Comparison of ENCODE assay signal across 8 cellular contexts in the genomic region with DNA sequence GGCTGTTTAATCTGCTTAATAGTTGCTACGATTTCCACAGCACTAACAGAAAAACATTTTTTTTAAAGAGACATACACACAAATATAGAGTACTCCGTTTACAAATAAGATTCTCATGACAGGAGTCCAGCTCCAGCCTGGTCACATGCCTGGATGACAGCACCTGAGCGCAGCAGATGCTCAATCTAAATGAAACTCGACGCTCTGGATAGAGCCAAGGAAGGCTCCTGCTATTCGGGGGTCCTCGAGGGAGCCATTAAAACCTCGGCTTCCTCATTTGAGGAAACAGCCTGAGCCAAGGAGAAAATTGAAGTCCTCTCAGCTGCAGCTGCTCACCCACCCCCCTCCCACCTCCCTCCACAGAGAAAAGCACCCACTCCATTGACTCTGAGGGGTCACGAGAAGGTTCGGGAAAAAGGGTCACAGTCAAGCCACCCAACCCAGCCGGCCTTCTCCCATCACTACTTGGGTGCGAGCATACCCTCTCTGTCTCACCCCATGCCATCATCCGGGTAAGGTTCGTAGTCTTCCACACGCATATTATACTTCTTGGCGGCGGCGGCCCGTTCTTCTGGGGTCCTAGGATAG. TPM values are rescaled to one million over a fixed set of nuclear protein-coding genes. Genes with fewer than 3 reads are reported as not detected.
DNase-seq lines count a peak whose midpoint lies in the region; ATAC-seq, FAIRE-seq and TF ChIP-seq lines count a peak whose summit lies in the region.

No MANE protein-coding gene starts in this region.

- H3K79me2 ChIP-seq in hepatocyte, result peaks cover 32% of the 10 kb centered on the region

- peak overlapping the region; percentile 90 for H3K4me3 Mint-ChIP-seq in CD4-positive, alpha-beta T cell
- H3K4me3 Mint-ChIP-seq in activated T-cell treated with anti-CD3 and anti-CD28 coated beads, Interleukin-2, amount 50 U/mL, for 72 hours, result peak overlapping the region; percentile 87 to 98

- H3K4me3 ChIP-seq in hepatocyte (peak overlapping the region; percentile 54), small intestine (ENCODE audit: low read depth in 1 of 2, low read length in 2 of 2) (peak overlapping the region; percentile 68 to 73)

- POLR2A ChIA-PET in CD4-positive, alpha-beta T cell (lab: Charles Lee), result interaction anchor here (0.6 to 2.1 kb wide), 6 partner anchors 10 to 796 kb away, joined by 3 to 7 read pairs (median 5); no protein-coding TSS in a partner anchor

- intact Hi-C loops in CD4-positive, alpha-beta T cell (cut with DNase I, micrococcal nuclease), result loop anchor here in 1 of 2 experiments (2.0 kb wide), 1 partner anchor 242 kb away; a partner anchor contains a TSS

- H3K4me1 ChIP-seq in hepatocyte (ENCODE audit: insufficient read depth) (peaks cover 8% of the 10 kb centered on the region), small intestine (ENCODE audit: control insufficient read depth in 2 of 2, insufficient read depth in 1 of 2, low read depth in 1 of 2, low read length in 1 of 2) (peaks cover 0 to 2% of the 10 kb centered on the region in 2 donors)

- H4K20me1 ChIP-seq in hepatocyte (ENCODE audit: insufficient read depth, poor library complexity, severe bottlenecking), result peaks cover 4% of the 10 kb centered on the region

- H3K36me3 ChIP-seq in hepatocyte (replicated peaks; ENCODE audit: insufficient read depth, low read depth) (no peaks in the 10 kb centered on the region), small intestine (ENCODE audit: control insufficient read depth in 2 of 2, insufficient read depth in 2 of 2, low read length in 2 of 2) (peaks cover 2 to 11% of the 10 kb centered on the region in 2 donors)

- DNase-seq in CD4-positive, alpha-beta T cell, result no peak
- DNase-seq in activated T-cell treated with anti-CD3 and anti-CD28 coated beads, Interleukin-2, amount 50 U/mL, for 72 hours, result no peak
- DNase-seq in hepatocyte (ENCODE audit: low spot score) (no peak), small intestine (no peak), SHP77 treated with DMSO at 0.1 percent for 48 hours (lab: John Stamatoyannopoulos, UW) (no peak), SW 1271 (lab: John Stamatoyannopoulos, UW) (no peak), ureter (ENCODE audit: low spot score) (no peak)

- H3K27ac Mint-ChIP-seq in CD4-positive, alpha-beta T cell, result peak overlapping the region; percentile 86
- peak overlapping the region; percentile 95 for H3K27ac Mint-ChIP-seq in activated T-cell treated with anti-CD3 and anti-CD28 coated beads, Interleukin-2, amount 50 U/mL, for 72 hours

- peaks cover 41% of the 10 kb centered on the region for H3K4me1 Mint-ChIP-seq in CD4-positive, alpha-beta T cell (ENCODE audit: low read depth)
- H3K4me1 Mint-ChIP-seq in activated T-cell treated with anti-CD3 and anti-CD28 coated beads, Interleukin-2, amount 50 U/mL, for 72 hours (ENCODE audit: low read depth), result peaks cover 48% of the 10 kb centered on the region

- CTCF ChIA-PET in CD4-positive, alpha-beta T cell (lab: Charles Lee), result interaction anchor here (0.8 to 3.5 kb wide), 3 partner anchors 10 to 324 kb away, joined by 4 to 21 read pairs (median 9); no protein-coding TSS in a partner anchor

- no peaks in the 10 kb centered on the region for H3K27me3 Mint-ChIP-seq in CD4-positive, alpha-beta T cell
- H3K27me3 Mint-ChIP-seq in activated T-cell treated with anti-CD3 and anti-CD28 coated beads, Interleukin-2, amount 50 U/mL, for 72 hours (ENCODE audit: low read depth), result no peaks in the 10 kb centered on the region

- peaks cover 52% of the 10 kb centered on the region for H3K36me3 Mint-ChIP-seq in CD4-positive, alpha-beta T cell (ENCODE audit: low read depth)
- H3K36me3 Mint-ChIP-seq in activated T-cell treated with anti-CD3 and anti-CD28 coated beads, Interleukin-2, amount 50 U/mL, for 72 hours (ENCODE audit: insufficient read depth in 2 of 2), result peaks cover 13 to 18% of the 10 kb centered on the region in 2 donors

- H3K4me2 ChIP-seq in hepatocyte, result peak overlapping the region; percentile 95

- H2AFZ ChIP-seq in hepatocyte, result peak overlapping the region; percentile 86

- no peaks in the 10 kb centered on the region for H3K9me3 ChIP-seq in CD4-positive, alpha-beta T cell (ENCODE audit: control insufficient read depth, low read length)
- H3K9me3 ChIP-seq in hepatocyte (ENCODE audit: low read depth) (no peaks in the 10 kb centered on the region), small intestine (ENCODE audit: control insufficient read depth, low read depth) (no peaks in the 10 kb centered on the region)

- peak; percentile 12 for ATAC-seq in CD4-positive, alpha-beta T cell (ENCODE audit: poor library complexity)
- peak; percentile 23 for ATAC-seq in HG02885 (IDR thresholded peaks at IDR 0.05; ENCODE audit: poor library complexity, unreplicated experiment)
- ATAC-seq in activated T-cell treated with anti-CD3 and anti-CD28 coated beads, Interleukin-2, amount 50 U/mL, for 72 hours (replicated peaks in 1 of 2), result peak; percentile 3 to 4

- TF ChIP-seq CTCF in CD4-positive, alpha-beta T cell (IDR thresholded peaks at IDR 0.05), result no peak
- TF ChIP-seq CTCF in hepatocyte (IDR thresholded peaks at IDR 0.05; ENCODE audit: poor library complexity), result no peak

- H3K9me2 ChIP-seq in hepatocyte (replicated peaks; ENCODE audit: insufficient read depth), result no peaks in the 10 kb centered on the region

- WGBS in hepatocyte (ENCODE audit: low lambda C conversion rate, missing lambda C conversion rate), result 12% methylated on average over 19 of the region's 19 CpGs
- 1% methylated on average over 19 of the region's 19 CpGs for WGBS in small intestine, 3 donors

- no peak for FAIRE-seq in small intestine (lab: Jason Lieb, UNC)

- H3K27ac ChIP-seq in CD4-positive, alpha-beta T cell (ENCODE audit: low read depth, low read length), result peak overlapping the region; percentile 80
- H3K27ac ChIP-seq in hepatocyte, result peak overlapping the region; percentile 57
- H3K27ac ChIP-seq in small intestine (ENCODE audit: low read depth in 1 of 2, low read length in 1 of 2), result peak overlapping the region; percentile 27 to 76

- no peaks in the 10 kb centered on the region for H3K27me3 ChIP-seq in CD4-positive, alpha-beta T cell (ENCODE audit: control insufficient read depth, insufficient read depth, low read length)
- H3K27me3 ChIP-seq in hepatocyte (no peaks in the 10 kb centered on the region), small intestine (ENCODE audit: control insufficient read depth in 2 of 2, insufficient read depth in 2 of 2, low read length in 2 of 2) (no peaks in the 10 kb centered on the region)

- no peaks in the 10 kb centered on the region for H3K9me3 Mint-ChIP-seq in CD4-positive, alpha-beta T cell
- no peaks in the 10 kb centered on the region for H3K9me3 Mint-ChIP-seq in activated T-cell treated with anti-CD3 and anti-CD28 coated beads, Interleukin-2, amount 50 U/mL, for 72 hours

RNA-seq across cellular contexts. Expression of a gene that starts 0.7 kb away (rescaled TPM):
- total RNA-seq in CD4-positive, alpha-beta T cell, result 100 to 1,000 TPM; 155 to 173 TPM
- 100 to 1,000 TPM; 327 to 390 TPM for total RNA-seq in activated T-cell treated with anti-CD3 and anti-CD28 coated beads, Interleukin-2, amount 50 U/mL, for 72 hours
- 124 and 146 TPM in 2 replicates for total RNA-seq in hepatocyte
- polyA plus RNA-seq in hepatocyte, result 350 and 355 TPM in 2 replicates
- polyA plus RNA-seq in small intestine, result 100 to 1,000 TPM; 386 to 484 (median 425) TPM
- total RNA-seq in ureter, result 152 TPM

RNA-seq across cellular contexts. Expression of a gene that starts 6.8 kb away (rescaled TPM):
- total RNA-seq in CD4-positive, alpha-beta T cell, result 10 to 100 TPM; 29.7 to 30.5 TPM
- 10 to 100 TPM; 52.8 to 55.1 TPM for total RNA-seq in activated T-cell treated with anti-CD3 and anti-CD28 coated beads, Interleukin-2, amount 50 U/mL, for 72 hours
- 13.7 and 15.5 TPM in 2 replicates for total RNA-seq in hepatocyte
- 32.1 and 36.0 TPM in 2 replicates for polyA plus RNA-seq in hepatocyte
- 1 to 10 TPM; 4.2 to 7.7 (median 4.9) TPM for polyA plus RNA-seq in small intestine
- total RNA-seq in ureter, result 50.6 TPM

RNA-seq across cellular contexts. Expression of a gene that starts 9.3 kb away (rescaled TPM):
- total RNA-seq in CD4-positive, alpha-beta T cell, result 10 to 100 TPM; 49.2 to 52.1 TPM
- 100 to 1,000 TPM in 1 of 2 donors, 10 to 100 TPM in 1; 76.5 to 106 TPM for total RNA-seq in activated T-cell treated with anti-CD3 and anti-CD28 coated beads, Interleukin-2, amount 50 U/mL, for 72 hours
- total RNA-seq in hepatocyte, result 2.3 and 5.4 TPM in 2 replicates
- polyA plus RNA-seq in hepatocyte, result 7.7 and 13.2 TPM in 2 replicates
- 10 to 100 TPM in 1 of 3 donors, 1 to 10 TPM in 2; 4.4 to 18.6 (median 8.9) TPM for polyA plus RNA-seq in small intestine
- 16.0 TPM for total RNA-seq in ureter
